In genomic region chr1:30750751-30751291, GRCh38 we compare ENCODE assay signal across 10 cellular contexts. TPM values are rescaled to one million over a fixed set of nuclear protein-coding genes. Genes with fewer than 3 reads are reported as not detected.
DNase-seq lines count a peak whose midpoint lies in the region; ATAC-seq and TF ChIP-seq lines count a peak whose summit lies in the region.
"Had no signal": no experiment of that assay in that cellular context is flagged by ENCODE, and none has a peak within 500 bp of the region (broad histone marks: within the 10 kb centered on the region; RNA-seq: fewer than 3 reads in every experiment).

No MANE protein-coding gene starts in this region.

- H3K4me2 ChIP-seq in MM.1S (ENCODE audit: low read depth, low read length), result peak overlapping the region; percentile 94
- H3K4me2 ChIP-seq: A549 had no signal

- H3K79me2 ChIP-seq in MM.1S (ENCODE audit: low read length), result peaks cover 99% of the 10 kb centered on the region

- no peaks in the 10 kb centered on the region for H3K27me3 Mint-ChIP-seq in activated CD8-positive, alpha-beta memory T cell treated with anti-CD3 and anti-CD28 coated beads, Interleukin-2, amount 10 ng/mL, durations not matched to agents 7 days and 5 days
- H3K27me3 Mint-ChIP-seq in central memory CD8-positive, alpha-beta T cell, result no peaks in the 10 kb centered on the region

- peak overlapping the region; percentile 73 for H3K9ac ChIP-seq in MM.1S (ENCODE audit: low read length)

- H3K4me1 ChIP-seq in MM.1S (ENCODE audit: low read length), result peaks cover 82% of the 10 kb centered on the region
- peaks cover 8 to 70% (median 22%) of the 10 kb centered on the region in 4 donors for H3K4me1 ChIP-seq in stomach

- intact Hi-C loops in stomach (cut with DNase I; ENCODE audit: low total_unique reads) (no loop called here), Right ventricle myocardium superior (cut with DNase I) (no loop called here)

- no peak for TF ChIP-seq POLR2A in stomach (IDR thresholded peaks at IDR 0.05)

- H4K20me1 ChIP-seq in MM.1S (ENCODE audit: insufficient read depth, low read length), result no peaks in the 10 kb centered on the region

- no peaks in the 10 kb centered on the region for H3K9me3 Mint-ChIP-seq in activated CD8-positive, alpha-beta memory T cell treated with anti-CD3 and anti-CD28 coated beads, Interleukin-2, amount 10 ng/mL, durations not matched to agents 7 days and 5 days (ENCODE audit: low read depth)
- no peaks in the 10 kb centered on the region for H3K9me3 Mint-ChIP-seq in central memory CD8-positive, alpha-beta T cell

- peaks cover 97% of the 10 kb centered on the region for H3K4me1 Mint-ChIP-seq in activated CD8-positive, alpha-beta memory T cell treated with anti-CD3 and anti-CD28 coated beads, Interleukin-2, amount 10 ng/mL, durations not matched to agents 7 days and 5 days
- peaks cover 97% of the 10 kb centered on the region for H3K4me1 Mint-ChIP-seq in central memory CD8-positive, alpha-beta T cell

- TF ChIP-seq EP300 in stomach (IDR thresholded peaks at IDR 0.05), result no peak

- H3K4me3 Mint-ChIP-seq in activated CD8-positive, alpha-beta memory T cell treated with anti-CD3 and anti-CD28 coated beads, Interleukin-2, amount 10 ng/mL, durations not matched to agents 7 days and 5 days, result peak overlapping the region; percentile 64
- peak overlapping the region; percentile 92 for H3K4me3 Mint-ChIP-seq in central memory CD8-positive, alpha-beta T cell

- H3K36me3 ChIP-seq in MM.1S (replicated peaks; ENCODE audit: insufficient read depth, low read length), result no peaks in the 10 kb centered on the region; the same call in 1 of the 2 replicates
- no peaks in the 10 kb centered on the region for H3K36me3 ChIP-seq in stomach

- WGBS in stomach, 5 donors, result 65 to 81% (median 80%) methylated on average over 9 to 10 of the region's 10 CpGs

- CTCF ChIA-PET in activated CD8-positive, alpha-beta memory T cell treated with anti-CD3 and anti-CD28 coated beads, Interleukin-2, amount 10 ng/mL, durations not matched to agents 7 days and 5 days (lab: Charles Lee), result interaction anchor here (1.0 to 30.3 kb wide), 6 partner anchors 6 to 50 kb away, joined by 3 to 438 read pairs (median 170); partner anchors contain the start of gene LAPTM5

- ATAC-seq in activated CD8-positive, alpha-beta memory T cell treated with anti-CD3 and anti-CD28 coated beads, Interleukin-2, amount 10 ng/mL, durations not matched to agents 7 days and 5 days, result no peak
- ATAC-seq in central memory CD8-positive, alpha-beta T cell (replicated peaks; ENCODE audit: extremely low read depth, poor library complexity, severe bottlenecking), result no peak
- ATAC-seq in HG03280 (IDR thresholded peaks at IDR 0.05; ENCODE audit: unreplicated experiment), result no peak
- no peak for ATAC-seq in Right ventricle myocardium superior (ENCODE audit: poor library complexity)
- ATAC-seq: A549 had no signal

- H3K4me3 ChIP-seq in MM.1S (ENCODE audit: low read length), result peak overlapping the region; percentile 29
- no peak overlapping the region for H3K4me3 ChIP-seq in stomach
- H3K4me3 ChIP-seq: A549 had no signal

- H3K27me3 ChIP-seq in MM.1S (replicated peaks; ENCODE audit: insufficient read depth, low read length), result no peaks in the 10 kb centered on the region
- peaks cover 0 to 10% (median 0%) of the 10 kb centered on the region in 3 donors for H3K27me3 ChIP-seq in stomach

- H2AFZ ChIP-seq in MM.1S (ENCODE audit: low read length), result no peak overlapping the region

- peak overlapping the region; percentile 96 for H3K27ac Mint-ChIP-seq in activated CD8-positive, alpha-beta memory T cell treated with anti-CD3 and anti-CD28 coated beads, Interleukin-2, amount 10 ng/mL, durations not matched to agents 7 days and 5 days
- peak overlapping the region; percentile 94 for H3K27ac Mint-ChIP-seq in central memory CD8-positive, alpha-beta T cell (ENCODE audit: low read depth)

- H3K36me3 Mint-ChIP-seq in activated CD8-positive, alpha-beta memory T cell treated with anti-CD3 and anti-CD28 coated beads, Interleukin-2, amount 10 ng/mL, durations not matched to agents 7 days and 5 days, result peaks cover 51% of the 10 kb centered on the region
- peaks cover 68% of the 10 kb centered on the region for H3K36me3 Mint-ChIP-seq in central memory CD8-positive, alpha-beta T cell (ENCODE audit: insufficient read depth)

- H3K27ac ChIP-seq in MM.1S (ENCODE audit: low read length) (peak overlapping the region; percentile 98), stomach (peak overlapping the region in 4 of 5 donors; percentile 53 to 72 (median 56))
- H3K27ac ChIP-seq: A549 had no signal

- peaks cover 99% of the 10 kb centered on the region for H3F3A ChIP-seq in MM.1S (ENCODE audit: insufficient read depth, low read length)

- H3K9me2 ChIP-seq in MM.1S (replicated peaks; ENCODE audit: insufficient read depth, low read length), result no peaks in the 10 kb centered on the region

- TF ChIP-seq CTCF in MM.1S (IDR thresholded peaks at IDR 0.05; ENCODE audit: low read length) (no peak), stomach (IDR thresholded peaks at IDR 0.05) (no peak)

- H3K9me3 ChIP-seq in MM.1S (replicated peaks; ENCODE audit: insufficient read depth, low read length) (no peaks in the 10 kb centered on the region), stomach (no peaks in the 10 kb centered on the region)
- H3K9me3 ChIP-seq: A549 had no signal

- no peak for DNase-seq in activated CD8-positive, alpha-beta memory T cell treated with anti-CD3 and anti-CD28 coated beads, Interleukin-2, amount 10 ng/mL, durations not matched to agents 7 days and 5 days
- DNase-seq in activated CD8-positive, alpha-beta memory T cell treated with anti-CD3 and anti-CD28 coated beads, Interleukin-2, amount 50 U/mL, for 4 hours, result no peak
- DNase-seq in MM.1S, result no peak
- no peak for DNase-seq in central memory CD8-positive, alpha-beta T cell (ENCODE audit: low spot score in 2 of 2)
- no peak for DNase-seq in stomach
- no peak for DNase-seq in SKM-1 (lab: John Stamatoyannopoulos, UW; ENCODE audit: unreplicated experiment)
- no peak for DNase-seq in Right ventricle myocardium superior
- DNase-seq: NCI-H1092 treated with DMSO at 0.1 percent for 48 hours had no signal

RNA-seq across cellular contexts. Expression of gene LAPTM5, which starts 6.8 kb away (rescaled TPM):
- 100 to 1,000 TPM; 326 to 386 TPM for total RNA-seq in activated CD8-positive, alpha-beta memory T cell treated with anti-CD3 and anti-CD28 coated beads, Interleukin-2, amount 10 ng/mL, durations not matched to agents 7 days and 5 days
- total RNA-seq in stomach (10 to 100 TPM in 4 of 5 donors, 1 to 10 TPM in 1; 4.6 to 48.4 (median 29.6) TPM), Right ventricle myocardium superior (19.5 TPM)
- 10 to 100 TPM; 33.1 to 39.9 (median 37.6) TPM for polyA plus RNA-seq in stomach

RNA-seq across cellular contexts. Expression of gene MATN1, which starts 27.4 kb away (rescaled TPM):
- total RNA-seq in activated CD8-positive, alpha-beta memory T cell treated with anti-CD3 and anti-CD28 coated beads, Interleukin-2, amount 10 ng/mL, durations not matched to agents 7 days and 5 days, result under 1 TPM in 1 of 2 experiments, not detected in 1; 0.32 TPM
- total RNA-seq in stomach (1 to 10 TPM in 1 of 5 donors, not detected in 4; 1.7 TPM), Right ventricle myocardium superior (not detected)
- polyA plus RNA-seq in stomach, result not detected

Comparison
In these comparisons a context has a peak if more than half of its experiments do, and no peak if none do; other contexts are left out.
1. RNA of gene LAPTM5, which starts 6.8 kb away (total RNA-seq): 326 to 386 TPM in activated CD8-positive, alpha-beta memory T cell treated with anti-CD3 and anti-CD28 coated beads, Interleukin-2, amount 10 ng/mL, durations not matched to agents 7 days and 5 days; 4.6 to 48.4 TPM in stomach and 19.5 TPM in Right ventricle myocardium superior (single experiment); every median in the first group is over 4 times any median in the second.